Comparison of ENCODE assay signal across 15 cellular contexts in genomic region chr4:4595252-4595651, GRCh38. TPM values are rescaled to one million over a fixed set of nuclear protein-coding genes. Genes with fewer than 3 reads are reported as not detected.
DNase-seq lines count a peak whose midpoint lies in the region; ATAC-seq and TF ChIP-seq lines count a peak whose summit lies in the region.
"Had no signal": no experiment of that assay in that cellular context is flagged by ENCODE, and none has a peak within 500 bp of the region (broad histone marks: within the 10 kb centered on the region; RNA-seq: fewer than 3 reads in every experiment).

No MANE protein-coding gene starts in this region.

- no peak overlapping the region for H3K27ac Mint-ChIP-seq in neural crest cell (ENCODE audit: unreplicated experiment)
- H3K27ac Mint-ChIP-seq: activated CD8-positive, alpha-beta memory T cell treated with anti-CD3 and anti-CD28 coated beads, Interleukin-2, amount 10 ng/mL, durations not matched to agents 7 days and 5 days had no signal

- POLR2A ChIA-PET in SK-N-SH (lab: Yijun Ruan, JAX), result no interaction called here

- peaks cover 4% of the 10 kb centered on the region for H3F3A ChIP-seq in SK-N-SH (replicated peaks; ENCODE audit: insufficient read depth)

- no peaks in the 10 kb centered on the region for H4K20me1 ChIP-seq in SK-N-SH (ENCODE audit: insufficient read depth)

- no peak overlapping the region for H3K9ac ChIP-seq in SK-N-SH
- H3K9ac ChIP-seq in adipocyte (ENCODE audit: low read length), result no peak overlapping the region

- no peak for ATAC-seq in SK-N-SH treated with all-trans-retinoic acid at 6 μM for 48 hours
- ATAC-seq in GM18498 (IDR thresholded peaks at IDR 0.05; ENCODE audit: unreplicated experiment), result no peak
- ATAC-seq: activated CD8-positive, alpha-beta memory T cell treated with anti-CD3 and anti-CD28 coated beads, Interleukin-2, amount 10 ng/mL, durations not matched to agents 7 days and 5 days had no signal

- no peaks in the 10 kb centered on the region for H3K9me2 ChIP-seq in SK-N-SH

- H3K36me3 ChIP-seq in SK-N-SH (replicated peaks in 1 of 2; ENCODE audit: control insufficient read depth in 1 of 2, insufficient read depth in 2 of 2, low read length in 1 of 2), result no peaks in the 10 kb centered on the region
- H3K36me3 ChIP-seq in adipocyte (ENCODE audit: control insufficient read depth, insufficient read depth, low read length, severe bottlenecking), result no peaks in the 10 kb centered on the region

- TF ChIP-seq EP300 in SK-N-SH (IDR thresholded peaks at IDR 0.05; ENCODE audit: borderline replicate concordance in 1 of 2, low read depth in 1 of 2, low read length in 1 of 2), result no peak

- peaks cover 23% of the 10 kb centered on the region for H3K36me3 Mint-ChIP-seq in neural crest cell (ENCODE audit: low read depth)

- H3K4me3 ChIP-seq in SK-N-SH (ENCODE audit: low read depth in 2 of 2, low read length in 1 of 2) (no peak overlapping the region), adipocyte (ENCODE audit: low read length) (peak overlapping the region; percentile 12)
- H3K4me3 ChIP-seq: smooth muscle cell had no signal

- WGBS in SK-N-SH (ENCODE audit: low lambda C conversion rate), result no CpG with 5 or more reads among the region's 1 CpG

- no peaks in the 10 kb centered on the region for H3K79me2 ChIP-seq in SK-N-SH (ENCODE audit: insufficient read depth)

- no peak overlapping the region for H3K27ac ChIP-seq in SK-N-SH (ENCODE audit: low read depth in 2 of 2, low read length in 1 of 2)

- H3K9me3 ChIP-seq in SK-N-SH, result 0 out of 2 replicates have a peak, but pooled peaks cover 3% of the 10 kb centered on the region
- H3K9me3 ChIP-seq in adipocyte (ENCODE audit: control insufficient read depth, low read length), result peaks cover 7% of the 10 kb centered on the region

- H3K4me1 ChIP-seq in SK-N-SH (ENCODE audit: control insufficient read depth in 1 of 2, insufficient read depth in 2 of 2, low read depth in 1 of 2, low read length in 1 of 2) (peaks cover 0 to 7% of the 10 kb centered on the region in 2 experiments; a peak in 1 of 4 replicates), adipocyte (ENCODE audit: control insufficient read depth, insufficient read depth, low read length) (peaks cover 24% of the 10 kb centered on the region)

- no peak overlapping the region for H3K4me3 Mint-ChIP-seq in neural crest cell
- H3K4me3 Mint-ChIP-seq: activated CD8-positive, alpha-beta memory T cell treated with anti-CD3 and anti-CD28 coated beads, Interleukin-2, amount 10 ng/mL, durations not matched to agents 7 days and 5 days had no signal

- no peak for TF ChIP-seq RAD21 in SK-N-SH (IDR thresholded peaks at IDR 0.05; ENCODE audit: low read length)

- H2AFZ ChIP-seq in SK-N-SH (ENCODE audit: low read depth), result no peak overlapping the region

- H3K9me3 Mint-ChIP-seq in neural crest cell, result peaks cover 11% of the 10 kb centered on the region

- CTCF ChIA-PET in SK-N-SH (lab: Yijun Ruan, JAX), result no interaction called here

- no peaks in the 10 kb centered on the region for H3K27me3 ChIP-seq in SK-N-SH (ENCODE audit: insufficient read depth)
- H3K27me3 ChIP-seq in adipocyte (replicated peaks; ENCODE audit: control insufficient read depth, insufficient read depth, low read length), result no peaks in the 10 kb centered on the region

- no peaks in the 10 kb centered on the region for H3K27me3 Mint-ChIP-seq in neural crest cell (ENCODE audit: low read depth)
- H3K27me3 Mint-ChIP-seq: activated CD8-positive, alpha-beta memory T cell treated with anti-CD3 and anti-CD28 coated beads, Interleukin-2, amount 10 ng/mL, durations not matched to agents 7 days and 5 days had no signal

- no peak overlapping the region for H3K4me2 ChIP-seq in SK-N-SH
- H3K4me2 ChIP-seq: smooth muscle cell had no signal

- DNase-seq in SK-N-SH, result no peak
- peak; percentile 68 for DNase-seq in HT-29 (ENCODE audit: low spot score)
- DNase-seq in adipocyte (ENCODE audit: low read depth), result no peak
- no peak for DNase-seq in neural crest cell (ENCODE audit: low read depth, low spot score)
- no peak for DNase-seq in superior temporal gyrus (ENCODE audit: extremely low spot score)
- no peak for DNase-seq in iPS-NIHi7 (ENCODE audit: extremely low spot score)
- DNase-seq: activated CD8-positive, alpha-beta memory T cell treated with anti-CD3 and anti-CD28 coated beads, Interleukin-2, amount 10 ng/mL, durations not matched to agents 7 days and 5 days; AML-193; midbrain; NCI-H1105; Right ventricle myocardium superior; substantia nigra had no signal

- TF ChIP-seq CTCF in SK-N-SH (IDR thresholded peaks at IDR 0.05) (peak; percentile 14; the same call in 1 of the 2 replicates), neural crest cell (conservative IDR thresholded peaks at IDR 0.05) (peak; percentile 46)

- H3K4me1 Mint-ChIP-seq in neural crest cell, result peaks cover 29% of the 10 kb centered on the region
- H3K4me1 Mint-ChIP-seq: activated CD8-positive, alpha-beta memory T cell treated with anti-CD3 and anti-CD28 coated beads, Interleukin-2, amount 10 ng/mL, durations not matched to agents 7 days and 5 days had no signal

TF ChIP-seq in SK-N-SH, 30 proteins besides CTCF, POLR2A, EP300 and RAD21 (continues in another document):
- TF ChIP-seq CHD2 (IDR thresholded peaks at IDR 0.05; ENCODE audit: low read length, partially characterized antibody) (no peak), PBX3 (IDR thresholded peaks at IDR 0.05) (no peak), RCOR1 (IDR thresholded peaks at IDR 0.05; ENCODE audit: low read length) (no peak), GABPA (IDR thresholded peaks at IDR 0.05; ENCODE audit: low read depth) (no peak), MAX (IDR thresholded peaks at IDR 0.05; ENCODE audit: low read depth) (no peak), TEAD4 (IDR thresholded peaks at IDR 0.05; ENCODE audit: borderline replicate concordance, insufficient read depth) (no peak), MEF2A (IDR thresholded peaks at IDR 0.05; ENCODE audit: borderline replicate concordance, low read depth) (no peak), RFX5 (IDR thresholded peaks at IDR 0.05; ENCODE audit: low read length) (no peak)

TF ChIP-seq in SK-N-SH treated with all-trans-retinoic acid at 6 μM for 48 hours, 23 proteins besides CTCF, POLR2A, EP300 and RAD21 (continues in another document):
- TF ChIP-seq ZFP30 (CRISPR knock-in tag; IDR thresholded peaks at IDR 0.05), result no peak
- no peak for TF ChIP-seq BACH2 (CRISPR knock-in tag; IDR thresholded peaks at IDR 0.05; ENCODE audit: borderline replicate concordance)
- TF ChIP-seq ZC3H10 (CRISPR knock-in tag; IDR thresholded peaks at IDR 0.05), result no peak
- TF ChIP-seq, protein P1, sequence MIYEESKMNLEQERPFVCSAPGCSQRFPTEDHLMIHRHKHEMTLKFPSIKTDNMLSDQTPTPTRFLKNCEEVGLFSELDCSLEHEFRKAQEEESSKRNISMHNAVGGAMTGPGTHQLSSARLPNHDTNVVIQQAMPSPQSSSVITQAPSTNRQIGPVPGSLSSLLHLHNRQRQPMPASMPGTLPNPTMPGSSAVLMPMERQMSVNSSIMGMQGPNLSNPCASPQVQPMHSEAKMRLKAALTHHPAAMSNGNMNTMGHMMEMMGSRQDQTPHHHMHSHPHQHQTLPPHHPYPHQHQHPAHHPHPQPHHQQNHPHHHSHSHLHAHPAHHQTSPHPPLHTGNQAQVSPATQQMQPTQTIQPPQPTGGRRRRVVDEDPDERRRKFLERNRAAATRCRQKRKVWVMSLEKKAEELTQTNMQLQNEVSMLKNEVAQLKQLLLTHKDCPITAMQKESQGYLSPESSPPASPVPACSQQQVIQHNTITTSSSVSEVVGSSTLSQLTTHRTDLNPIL (CRISPR knock-in tag; IDR thresholded peaks at IDR 0.05; ENCODE audit: low read depth), result no peak
- TF ChIP-seq SNAI2 (CRISPR knock-in tag; IDR thresholded peaks at IDR 0.05), result no peak
- TF ChIP-seq ARNTL (CRISPR knock-in tag; IDR thresholded peaks at IDR 0.05; ENCODE audit: borderline replicate concordance, low read depth), result no peak
- TF ChIP-seq, protein P2, sequence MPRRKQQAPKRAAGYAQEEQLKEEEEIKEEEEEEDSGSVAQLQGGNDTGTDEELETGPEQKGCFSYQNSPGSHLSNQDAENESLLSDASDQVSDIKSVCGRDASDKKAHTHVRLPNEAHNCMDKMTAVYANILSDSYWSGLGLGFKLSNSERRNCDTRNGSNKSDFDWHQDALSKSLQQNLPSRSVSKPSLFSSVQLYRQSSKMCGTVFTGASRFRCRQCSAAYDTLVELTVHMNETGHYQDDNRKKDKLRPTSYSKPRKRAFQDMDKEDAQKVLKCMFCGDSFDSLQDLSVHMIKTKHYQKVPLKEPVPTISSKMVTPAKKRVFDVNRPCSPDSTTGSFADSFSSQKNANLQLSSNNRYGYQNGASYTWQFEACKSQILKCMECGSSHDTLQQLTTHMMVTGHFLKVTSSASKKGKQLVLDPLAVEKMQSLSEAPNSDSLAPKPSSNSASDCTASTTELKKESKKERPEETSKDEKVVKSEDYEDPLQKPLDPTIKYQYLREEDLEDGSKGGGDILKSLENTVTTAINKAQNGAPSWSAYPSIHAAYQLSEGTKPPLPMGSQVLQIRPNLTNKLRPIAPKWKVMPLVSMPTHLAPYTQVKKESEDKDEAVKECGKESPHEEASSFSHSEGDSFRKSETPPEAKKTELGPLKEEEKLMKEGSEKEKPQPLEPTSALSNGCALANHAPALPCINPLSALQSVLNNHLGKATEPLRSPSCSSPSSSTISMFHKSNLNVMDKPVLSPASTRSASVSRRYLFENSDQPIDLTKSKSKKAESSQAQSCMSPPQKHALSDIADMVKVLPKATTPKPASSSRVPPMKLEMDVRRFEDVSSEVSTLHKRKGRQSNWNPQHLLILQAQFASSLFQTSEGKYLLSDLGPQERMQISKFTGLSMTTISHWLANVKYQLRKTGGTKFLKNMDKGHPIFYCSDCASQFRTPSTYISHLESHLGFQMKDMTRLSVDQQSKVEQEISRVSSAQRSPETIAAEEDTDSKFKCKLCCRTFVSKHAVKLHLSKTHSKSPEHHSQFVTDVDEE (CRISPR knock-in tag; IDR thresholded peaks at IDR 0.05), result no peak
- TF ChIP-seq ZNF70 (CRISPR knock-in tag; IDR thresholded peaks at IDR 0.05), result no peak
- TF ChIP-seq ISL1 (CRISPR knock-in tag; IDR thresholded peaks at IDR 0.05), result no peak

RNA-seq across cellular contexts. Expression of gene STX18, which starts 53.4 kb away (rescaled TPM):
- polyA plus RNA-seq in SK-N-SH (2012; rRNA removed), result 17.3 and 22.3 TPM in 2 replicates
- polyA plus RNA-seq in SK-N-SH (2012; cell fraction: cytosol; rRNA removed), result 16.2 and 18.5 TPM in 2 replicates
- 32.5 and 40.2 TPM in 2 replicates for polyA plus RNA-seq in SK-N-SH (2012; cell fraction: nucleus; rRNA removed)
- 26.0 and 26.4 TPM in 2 replicates for total RNA-seq in HT-29 (2014; rRNA removed; shearing (Covaris generic))
- 36.7 and 40.0 TPM in 2 replicates for total RNA-seq in neural crest cell
